Comparison of ENCODE assay signal across 8 cellular contexts in genomic region chr1:150281221-150281757, GRCh38. TPM values are rescaled to one million over a fixed set of nuclear protein-coding genes. Genes with fewer than 3 reads are reported as not detected.
A peak's percentile ranks its signal among the peaks of the same experiment; 100 is the strongest.
DNase-seq lines count a peak whose midpoint lies in the region; ATAC-seq, FAIRE-seq and TF ChIP-seq lines count a peak whose summit lies in the region.

No MANE protein-coding gene starts in this region.

- no peaks in the 10 kb centered on the region; the same call in 2 of the 3 replicates for H3K9me3 ChIP-seq in GM12878 (replicated peaks; ENCODE audit: control insufficient read depth, insufficient read depth, low read length)
- no peaks in the 10 kb centered on the region for H3K9me3 ChIP-seq in iPS-15b (ENCODE audit: control insufficient read depth, insufficient read depth, low read length)

- H3K27me3 ChIP-seq in GM12878 (replicated peaks in 1 of 2; ENCODE audit: control insufficient read depth in 2 of 2, insufficient read depth in 2 of 2, low read length in 1 of 2) (no peaks in the 10 kb centered on the region; a peak in 2 of 4 replicates), iPS-15b (ENCODE audit: control insufficient read depth, insufficient read depth, low read length) (peaks cover 9% of the 10 kb centered on the region)

- CTCF ChIA-PET in GM12878 (lab: Yijun Ruan, JAX): interaction anchor here (0.7 to 3.8 kb wide), 15 partner anchors 8 to 208 kb away, joined by 3 to 98 read pairs (median 4); partner anchors contain the start of genes ANP32E and CA14

- peak; percentile 87 for FAIRE-seq in GM12878 (lab: Jason Lieb, UNC)

- DNase-seq in EH (ENCODE audit: low read depth) (peak; percentile 80), NCI-H1092 (lab: John Stamatoyannopoulos, UW) (peak; percentile 68), T-helper 2 cell (peak in 4 of 5 experiments; percentile 24 to 65 (median 38)), GM12878 (ENCODE audit: low read depth, low spot score) (no peak), sciatic nerve (ENCODE audit: low spot score) (peak; percentile 85), hepatic stellate cell (ENCODE audit: low spot score) (no peak)

- H3K36me3 ChIP-seq in GM12878 (ENCODE audit: control insufficient read depth in 2 of 2, insufficient read depth in 2 of 2, low read length in 1 of 2) (no peaks in the 10 kb centered on the region), iPS-15b (ENCODE audit: control insufficient read depth, insufficient read depth, low read length) (peaks cover 5% of the 10 kb centered on the region)

- WGBS in GM12878 (ENCODE audit: insufficient coverage, insufficient replicate concordance, low lambda C conversion rate, missing lambda C conversion rate): 8% methylated on average over 15 of the region's 15 CpGs

- BruUV-seq in GM12878 (replicated peaks; lab: Mats Ljungman, UMichigan): no TSS peak

- POLR2A ChIA-PET in GM12878 (lab: Charles Lee): no interaction called here

- peak; percentile 53 to 77 (median 70) for TF ChIP-seq CTCF in GM12878 (IDR thresholded peaks at IDR 0.05 in 2 of 3, conservative IDR thresholded peaks at IDR 0.05 in 1 of 3; ENCODE audit: control insufficient read depth in 2 of 3, extremely low read depth in 1 of 3, insufficient read depth in 1 of 3, low read depth in 3 of 3, low read length in 3 of 3)

- TF ChIP-seq POLR2A in GM12878 (IDR thresholded peaks at IDR 0.05; ENCODE audit: low read depth, low read length): no peak

- H3K4me3 ChIP-seq in GM12878 (peak overlapping the region; percentile 58), iPS-15b (ENCODE audit: low read depth, low read length) (peak overlapping the region; percentile 90)

- peak overlapping the region; percentile 94 for H3K4me2 ChIP-seq in GM12878 (ENCODE audit: control insufficient read depth, insufficient read depth)

- ATAC-seq in GM12878 (peak; percentile 90), sciatic nerve (peak; percentile 75), HG03280 (IDR thresholded peaks at IDR 0.05; ENCODE audit: unreplicated experiment) (no peak)

- SMC1A ChIA-PET in GM12878 (lab: Charles Lee; ENCODE audit: uncharacterized antibody, unreplicated experiment): interaction anchor here (0.6 to 1.9 kb wide), 8 partner anchors 10 to 220 kb away, joined by 3 to 18 read pairs (median 4); partner anchors contain the start of genes APH1A and CA14

- H2AFZ ChIP-seq in GM12878 (ENCODE audit: control insufficient read depth, low read depth, low read length): peak overlapping the region; percentile 95

- TF ChIP-seq RAD21 in GM12878 (IDR thresholded peaks at IDR 0.05; ENCODE audit: insufficient read depth, low read depth, low read length): peak; percentile 72

- H3K79me2 ChIP-seq in GM12878 (ENCODE audit: control insufficient read depth, insufficient read depth, low read length): no peaks in the 10 kb centered on the region

- H4K20me1 ChIP-seq in GM12878 (ENCODE audit: control insufficient read depth, insufficient read depth): no peaks in the 10 kb centered on the region

- H3K27ac ChIP-seq in GM12878 (ENCODE audit: control insufficient read depth, insufficient read depth): no peak overlapping the region

- RAD21 ChIA-PET in GM12878 (lab: Charles Lee; ENCODE audit: unreplicated experiment): interaction anchor here (0.7 to 1.6 kb wide), 9 partner anchors 12 to 208 kb away, joined by 3 to 18 read pairs (median 4); no protein-coding TSS in a partner anchor

- peak overlapping the region; percentile 14; the same call in 1 of the 2 replicates for H3K9ac ChIP-seq in GM12878 (ENCODE audit: control insufficient read depth, insufficient read depth, low read length)
- H3K9ac ChIP-seq in iPS-15b (ENCODE audit: low read depth, low read length): peak overlapping the region; percentile 87

- no peak for TF ChIP-seq EP300 in GM12878 (IDR thresholded peaks at IDR 0.05; ENCODE audit: borderline replicate concordance in 1 of 2, control insufficient read depth in 1 of 2, low read depth in 2 of 2, low read length in 2 of 2)

- intact Hi-C loops in GM12878 (cut with micrococcal nuclease; ENCODE audit: unreplicated experiment) (loop anchor here (1.0 kb wide), 1 partner anchor 26 kb away; no protein-coding TSS in a partner anchor), sciatic nerve (cut with DNase I) (loop anchor here (2.0 kb wide), 1 partner anchor 26 kb away; no protein-coding TSS in a partner anchor)

- H3K4me1 ChIP-seq in GM12878 (ENCODE audit: control insufficient read depth, insufficient read depth, low read length) (peaks cover 9% of the 10 kb centered on the region), iPS-15b (ENCODE audit: control insufficient read depth, insufficient read depth, low read length) (no peaks in the 10 kb centered on the region)

- in situ Hi-C loops in GM12878 (cut with MboI): no loop called here

RNA-seq across cellular contexts. Expression of gene CIART, which starts 1.1 kb away (rescaled TPM):
- total RNA-seq in GM12878 (2013; cell fraction: nucleolus; rRNA removed): 0.88 and 2.2 TPM in 2 replicates
- total RNA-seq in GM12878 (2014; rRNA removed) (0.68 and 0.76 TPM in 2 replicates), GM12878 (2014; rRNA removed; fragmentation: Illumina TruSeq; extraction: Trizol) (0.60 and 0.76 TPM in 2 replicates), GM12878 (2021) (0.54 and 1.4 TPM in 2 replicates), sciatic nerve (5.7 TPM)
- 1.6 TPM for polyA plus RNA-seq in GM12878 (2011; ENCODE audit: low read depth)
- polyA plus RNA-seq in GM12878 (2011; rRNA removed) (0.61 and 1.4 TPM in 2 replicates), GM12878 (2014; fragmentation: Illumina TruSeq; extraction: Trizol) (1.0 and 2.0 TPM in 2 replicates), GM12878 (2014; fragmentation: Nextera tagmentation; extraction: Ambion mirVana) (under 1 TPM; 0.61 to 0.62 TPM), GM12878 (2014; rRNA removed) (1.2 and 1.3 TPM in 2 replicates), GM12878 (2016; fragmentation: Nextera tagmentation; extraction: Ambion mirVana) (under 1 TPM; 0.44 to 0.66 TPM)
- 0.96 and 1.1 TPM in 2 replicates for polyA plus RNA-seq in GM12878 (2011; cell fraction: cytosol; rRNA removed)
- polyA plus RNA-seq in GM12878 (2011; cell fraction: nucleus; rRNA removed): 2.1 and 4.0 TPM in 2 replicates
- polyA plus RNA-seq in GM12878 (2012): 1.5 and 2.5 TPM in 2 replicates
- 0.93 and 1.1 TPM in 2 replicates for polyA minus RNA-seq in GM12878 (2011; rRNA and poly(A)+ RNA removed)
- polyA minus RNA-seq in GM12878 (2011; cell fraction: cytosol; rRNA and poly(A)+ RNA removed): not detected in 2 replicates
- polyA minus RNA-seq in GM12878 (2011; cell fraction: nucleus; rRNA and poly(A)+ RNA removed): 0.60 TPM in 1 of 2 replicates, not detected in the other

RNA-seq across cellular contexts. Expression of gene C1orf54, which starts 8.7 kb away (rescaled TPM):
- total RNA-seq in GM12878 (2013; cell fraction: nucleolus; rRNA removed): 1.5 and 2.6 TPM in 2 replicates
- total RNA-seq in GM12878 (2014; rRNA removed): 19.8 and 24.6 TPM in 2 replicates
- total RNA-seq in GM12878 (2014; rRNA removed; fragmentation: Illumina TruSeq; extraction: Trizol): 24.0 and 24.6 TPM in 2 replicates
- 13.5 and 16.7 TPM in 2 replicates for total RNA-seq in GM12878 (2021)
- 58.2 TPM for polyA plus RNA-seq in GM12878 (2011; ENCODE audit: low read depth)
- polyA plus RNA-seq in GM12878 (2011; rRNA removed): 3.0 and 3.1 TPM in 2 replicates
- polyA plus RNA-seq in GM12878 (2011; cell fraction: cytosol; rRNA removed): 1.8 and 2.5 TPM in 2 replicates
- polyA plus RNA-seq in GM12878 (2011; cell fraction: nucleus; rRNA removed): 2.3 and 2.5 TPM in 2 replicates
- 16.8 and 23.1 TPM in 2 replicates for polyA plus RNA-seq in GM12878 (2012)
- polyA plus RNA-seq in GM12878 (2014; fragmentation: Illumina TruSeq; extraction: Trizol): 22.8 and 31.8 TPM in 2 replicates
- 10 to 100 TPM; 80.3 to 87.7 TPM for polyA plus RNA-seq in GM12878 (2014; fragmentation: Nextera tagmentation; extraction: Ambion mirVana)
- 21.4 and 28.4 TPM in 2 replicates for polyA plus RNA-seq in GM12878 (2014; rRNA removed)
- 10 to 100 TPM; 32.7 to 33.0 TPM for polyA plus RNA-seq in GM12878 (2016; fragmentation: Nextera tagmentation; extraction: Ambion mirVana)
- 0.82 TPM in 1 of 2 replicates, not detected in the other for polyA minus RNA-seq in GM12878 (2011; rRNA and poly(A)+ RNA removed)
- polyA minus RNA-seq in GM12878 (2011; cell fraction: cytosol; rRNA and poly(A)+ RNA removed): not detected in 2 replicates
- 0.36 and 1.1 TPM in 2 replicates for polyA minus RNA-seq in GM12878 (2011; cell fraction: nucleus; rRNA and poly(A)+ RNA removed)
- 9.2 TPM for total RNA-seq in sciatic nerve

RNA-seq across cellular contexts. Expression of gene MRPS21, which starts 12.4 kb away (rescaled TPM):
- total RNA-seq in GM12878 (2013; cell fraction: nucleolus; rRNA removed): 21.0 and 24.3 TPM in 2 replicates
- total RNA-seq in GM12878 (2014; rRNA removed) (65.0 and 69.4 TPM in 2 replicates), GM12878 (2014; rRNA removed; fragmentation: Illumina TruSeq; extraction: Trizol) (90.6 and 92.1 TPM in 2 replicates), GM12878 (2021) (76.6 and 80.0 TPM in 2 replicates), sciatic nerve (52.7 TPM)
- 62.1 TPM for polyA plus RNA-seq in GM12878 (2011; ENCODE audit: low read depth)
- polyA plus RNA-seq in GM12878 (2011; rRNA removed) (115 and 132 TPM in 2 replicates), GM12878 (2014; fragmentation: Illumina TruSeq; extraction: Trizol) (71.5 and 73.3 TPM in 2 replicates), GM12878 (2014; fragmentation: Nextera tagmentation; extraction: Ambion mirVana) (100 to 1,000 TPM; 255 to 275 TPM), GM12878 (2014; rRNA removed) (77.8 and 80.0 TPM in 2 replicates), GM12878 (2016; fragmentation: Nextera tagmentation; extraction: Ambion mirVana) (100 to 1,000 TPM; 139 to 152 TPM)
- 56.8 and 61.9 TPM in 2 replicates for polyA plus RNA-seq in GM12878 (2011; cell fraction: cytosol; rRNA removed)
- 65.2 and 82.2 TPM in 2 replicates for polyA plus RNA-seq in GM12878 (2011; cell fraction: nucleus; rRNA removed)
- 57.3 and 62.4 TPM in 2 replicates for polyA plus RNA-seq in GM12878 (2012)
- polyA minus RNA-seq in GM12878 (2011; rRNA and poly(A)+ RNA removed): 18.3 and 23.0 TPM in 2 replicates
- polyA minus RNA-seq in GM12878 (2011; cell fraction: cytosol; rRNA and poly(A)+ RNA removed): 13.2 and 13.6 TPM in 2 replicates
- 12.9 and 20.1 TPM in 2 replicates for polyA minus RNA-seq in GM12878 (2011; cell fraction: nucleus; rRNA and poly(A)+ RNA removed)

RNA-seq across cellular contexts. Expression of gene APH1A, which starts 12.5 kb away (rescaled TPM):
- total RNA-seq in GM12878 (2013; cell fraction: nucleolus; rRNA removed): 83.3 and 89.3 TPM in 2 replicates
- total RNA-seq in GM12878 (2014; rRNA removed) (93.7 and 95.7 TPM in 2 replicates), GM12878 (2014; rRNA removed; fragmentation: Illumina TruSeq; extraction: Trizol) (79.4 and 79.7 TPM in 2 replicates), GM12878 (2021) (130 TPM in 2 replicates), sciatic nerve (87.4 TPM)
- polyA plus RNA-seq in GM12878 (2011; ENCODE audit: low read depth): 60.5 TPM
- polyA plus RNA-seq in GM12878 (2011; rRNA removed) (95.5 and 116 TPM in 2 replicates), GM12878 (2014; fragmentation: Illumina TruSeq; extraction: Trizol) (83.0 and 106 TPM in 2 replicates), GM12878 (2014; fragmentation: Nextera tagmentation; extraction: Ambion mirVana) (10 to 100 TPM in 1 of 2 experiments, 1 to 10 TPM in 1; 6.7 to 13.5 TPM), GM12878 (2014; rRNA removed) (123 and 124 TPM in 2 replicates), GM12878 (2016; fragmentation: Nextera tagmentation; extraction: Ambion mirVana) (10 to 100 TPM; 37.0 to 40.3 TPM)
- 135 and 141 TPM in 2 replicates for polyA plus RNA-seq in GM12878 (2011; cell fraction: cytosol; rRNA removed)
- polyA plus RNA-seq in GM12878 (2011; cell fraction: nucleus; rRNA removed): 84.7 and 101 TPM in 2 replicates
- polyA plus RNA-seq in GM12878 (2012): 92.8 and 97.7 TPM in 2 replicates
- 136 and 150 TPM in 2 replicates for polyA minus RNA-seq in GM12878 (2011; rRNA and poly(A)+ RNA removed)
- 34.7 and 35.0 TPM in 2 replicates for polyA minus RNA-seq in GM12878 (2011; cell fraction: cytosol; rRNA and poly(A)+ RNA removed)
- 72.4 and 90.9 TPM in 2 replicates for polyA minus RNA-seq in GM12878 (2011; cell fraction: nucleus; rRNA and poly(A)+ RNA removed)

RNA-seq across cellular contexts. Expression of gene CA14, which starts 23.7 kb away (rescaled TPM):
- not detected in 2 replicates for total RNA-seq in GM12878 (2013; cell fraction: nucleolus; rRNA removed)
- not detected in 2 replicates for total RNA-seq in GM12878 (2014; rRNA removed)
- total RNA-seq in GM12878 (2014; rRNA removed; fragmentation: Illumina TruSeq; extraction: Trizol): not detected in 2 replicates
- not detected in 2 replicates for total RNA-seq in GM12878 (2021)
- polyA plus RNA-seq in GM12878 (2011; ENCODE audit: low read depth): 0.28 TPM
- polyA plus RNA-seq in GM12878 (2011; rRNA removed): not detected in 2 replicates
- not detected in 2 replicates for polyA plus RNA-seq in GM12878 (2011; cell fraction: cytosol; rRNA removed)
- polyA plus RNA-seq in GM12878 (2011; cell fraction: nucleus; rRNA removed): not detected in 2 replicates
- polyA plus RNA-seq in GM12878 (2012): 0.29 and 0.69 TPM in 2 replicates
- polyA plus RNA-seq in GM12878 (2014; fragmentation: Illumina TruSeq; extraction: Trizol): not detected in 2 replicates
- under 1 TPM; 0.11 to 0.26 TPM for polyA plus RNA-seq in GM12878 (2014; fragmentation: Nextera tagmentation; extraction: Ambion mirVana)
- polyA plus RNA-seq in GM12878 (2014; rRNA removed): not detected in 2 replicates
- polyA plus RNA-seq in GM12878 (2016; fragmentation: Nextera tagmentation; extraction: Ambion mirVana): under 1 TPM; 0.32 to 0.35 TPM
- not detected in 2 replicates for polyA minus RNA-seq in GM12878 (2011; rRNA and poly(A)+ RNA removed)
- not detected in 2 replicates for polyA minus RNA-seq in GM12878 (2011; cell fraction: cytosol; rRNA and poly(A)+ RNA removed)
- polyA minus RNA-seq in GM12878 (2011; cell fraction: nucleus; rRNA and poly(A)+ RNA removed): not detected in 2 replicates
- 0.71 TPM for total RNA-seq in sciatic nerve

Comparison
In these comparisons a context has a peak if more than half of its experiments do, and no peak if none do; other contexts are left out.
1. DNase-seq: peak in EH (single experiment), NCI-H1092 (single experiment), T-helper 2 cell (4 of 5) and sciatic nerve (single experiment); none in GM12878 (single experiment) and hepatic stellate cell (single experiment).